In genomic region chr16:74813109-74813641, GRCh38 we compare ENCODE assay signal across 8 cellular contexts.
DNase-seq lines count a peak whose midpoint lies in the region; ATAC-seq lines count a peak whose summit lies in the region.

No MANE protein-coding gene starts in this region.

- DNase-seq in COLO668 (lab: John Stamatoyannopoulos, UW; ENCODE audit: unreplicated experiment) (peak; percentile 90), NOMO-1 treated with DMSO at 0.1 percent for 48 hours (lab: John Stamatoyannopoulos, UW; ENCODE audit: unreplicated experiment) (peak; percentile 61), epidermal melanocyte (ENCODE audit: insufficient read length, low spot score) (peak; percentile 82), middle frontal gyrus (ENCODE audit: extremely low spot score, low spot score) (peak; percentile 35)
- peak; percentile 29 for DNase-seq in activated CD8-positive, alpha-beta memory T cell treated with anti-CD3 and anti-CD28 coated beads, Interleukin-2, amount 50 U/mL, for 24 hours (ENCODE audit: extremely low read depth)
- peak; percentile 23 to 35 for DNase-seq in stimulated activated CD8-positive, alpha-beta memory T cell treated with anti-CD3 and anti-CD28 coated beads, Interleukin-4, amount 100 ng/mL, for 1 hour (ENCODE audit: low read depth in 2 of 2, low spot score in 1 of 2)

- peak; percentile 100 for ATAC-seq in GM19463 (IDR thresholded peaks at IDR 0.05; ENCODE audit: unreplicated experiment)
- peak; percentile 100 for ATAC-seq in HG03521 (IDR thresholded peaks at IDR 0.05; ENCODE audit: unreplicated experiment)

Comparison
In these comparisons a context has a peak if more than half of its experiments do, and no peak if none do; other contexts are left out.
1. Peak in every context shown above with its lines: DNase-seq and ATAC-seq.
2. DNase-seq: peak in every context shown above with its lines; median percentile 90 in COLO668; 82 in epidermal melanocyte; 61 in NOMO-1 treated with DMSO at 0.1 percent for 48 hours; 35 in middle frontal gyrus; 29 in activated CD8-positive, alpha-beta memory T cell treated with anti-CD3 and anti-CD28 coated beads, Interleukin-2, amount 50 U/mL, for 24 hours; 29 in stimulated activated CD8-positive, alpha-beta memory T cell treated with anti-CD3 and anti-CD28 coated beads, Interleukin-4, amount 100 ng/mL, for 1 hour.